7 cellular contexts compared by ENCODE assay signal in the genomic region with DNA sequence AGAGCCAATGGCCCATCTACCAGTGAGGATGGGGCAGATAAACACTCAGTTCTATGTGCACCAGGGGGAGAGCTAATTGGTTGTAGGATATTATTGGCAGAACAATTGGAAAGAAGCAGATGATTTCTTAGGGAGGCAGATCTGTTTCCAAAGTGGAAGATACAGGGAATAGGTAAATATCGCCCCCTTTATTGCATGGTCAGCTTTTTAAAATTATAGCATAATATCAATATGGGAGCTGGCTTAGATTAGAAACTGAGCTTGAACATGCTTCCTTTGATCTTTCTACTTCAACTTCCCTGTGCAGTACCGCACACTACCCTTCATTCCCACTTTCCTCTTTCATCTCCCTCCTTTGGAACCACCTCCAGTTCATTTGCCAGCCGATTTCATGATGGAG.
"Had no signal": no experiment of that assay in that cellular context is flagged by ENCODE, and none has a peak within 500 bp of the region (broad histone marks: within the 10 kb centered on the region; RNA-seq: fewer than 3 reads in every experiment).

No MANE protein-coding gene starts in this region.

- H3K4me2 ChIP-seq: KMS-11 had no signal

- H3K27ac ChIP-seq: HL-60, KMS-11 had no signal

- FAIRE-seq: HTR-8/SVneo had no signal

- DNase-seq: Karpas-422, Kasumi-1, KBM-7, KG1 had no signal

- H3K9ac ChIP-seq: KMS-11 had no signal
